ENCODE assay signal across 8 cellular contexts in genomic region chrX:47556045-47556623, GRCh38. TPM values are rescaled to one million over a fixed set of nuclear protein-coding genes. Genes with fewer than 3 reads are reported as not detected.
A peak's percentile ranks its signal among the peaks of the same experiment; 100 is the strongest.
DNase-seq lines count a peak whose midpoint lies in the region; ATAC-seq and TF ChIP-seq lines count a peak whose summit lies in the region.

No MANE protein-coding gene starts in this region.

- no peaks in the 10 kb centered on the region for H3K36me3 ChIP-seq in HUES64 (ENCODE audit: insufficient read depth, low read length)
- no peaks in the 10 kb centered on the region for H3K36me3 ChIP-seq in RWPE2 (ENCODE audit: low read depth)
- no peaks in the 10 kb centered on the region for H3K36me3 ChIP-seq in suprapubic skin

- TF ChIP-seq CTCF in RWPE2 (IDR thresholded peaks at IDR 0.05; ENCODE audit: poor library complexity, severe bottlenecking) (no peak), suprapubic skin (IDR thresholded peaks at IDR 0.05) (no peak)

- DNase-seq in DMS114 treated with DMSO at 0.1 percent for 48 hours (lab: John Stamatoyannopoulos, UW; ENCODE audit: unreplicated experiment) = peak; percentile 82
- peak; percentile 90 for DNase-seq in RWPE2 (ENCODE audit: low spot score)
- peak; percentile 95 for DNase-seq in globus pallidus (ENCODE audit: low spot score)
- peak; percentile 85 for DNase-seq in occipital lobe (lab: John Stamatoyannopoulos, UW)
- peak; percentile 93 to 94 for DNase-seq in suprapubic skin (ENCODE audit: low spot score in 2 of 2)

- H3K9me3 ChIP-seq in HUES64 (ENCODE audit: insufficient read depth, low read depth, low read length) (no peaks in the 10 kb centered on the region), RWPE2 (ENCODE audit: severe bottlenecking) (no peaks in the 10 kb centered on the region), suprapubic skin (no peaks in the 10 kb centered on the region)

- peak; percentile 84 for ATAC-seq in GM21526 (IDR thresholded peaks at IDR 0.05; ENCODE audit: low FRiP score, unreplicated experiment)
- peak; percentile 99 for ATAC-seq in RWPE2 (ENCODE audit: low read depth)

- peaks cover 23% of the 10 kb centered on the region for H3K4me1 Mint-ChIP-seq in activated naive CD4-positive, alpha-beta T cell treated with anti-CD3 and anti-CD28 coated beads, Interleukin-2, amount 50 U/mL, for 24 hours

- H3K36me3 Mint-ChIP-seq in activated naive CD4-positive, alpha-beta T cell treated with anti-CD3 and anti-CD28 coated beads, Interleukin-2, amount 50 U/mL, for 24 hours = no peaks in the 10 kb centered on the region

- H3K9me3 Mint-ChIP-seq in activated naive CD4-positive, alpha-beta T cell treated with anti-CD3 and anti-CD28 coated beads, Interleukin-2, amount 50 U/mL, for 24 hours = no peaks in the 10 kb centered on the region

- H3K4me1 ChIP-seq in HUES64 (ENCODE audit: insufficient read depth, low read length) = 0 out of 2 replicates have a peak, but pooled peaks cover 7% of the 10 kb centered on the region
- H3K4me1 ChIP-seq in RWPE2 (ENCODE audit: insufficient read depth, poor library complexity, severe bottlenecking) = no peaks in the 10 kb centered on the region
- peaks cover 3% of the 10 kb centered on the region for H3K4me1 ChIP-seq in suprapubic skin

- peak overlapping the region; percentile 99 for H3K27ac Mint-ChIP-seq in activated naive CD4-positive, alpha-beta T cell treated with anti-CD3 and anti-CD28 coated beads, Interleukin-2, amount 50 U/mL, for 24 hours

- H3K27ac ChIP-seq in HUES64 (ENCODE audit: low read depth, low read length) (peak overlapping the region; percentile 77), RWPE2 (ENCODE audit: poor library complexity, severe bottlenecking) (peak overlapping the region; percentile 29), suprapubic skin (peak overlapping the region; percentile 86)

- no peaks in the 10 kb centered on the region for H3K27me3 Mint-ChIP-seq in activated naive CD4-positive, alpha-beta T cell treated with anti-CD3 and anti-CD28 coated beads, Interleukin-2, amount 50 U/mL, for 24 hours

- peak overlapping the region; percentile 70 for H3K4me3 ChIP-seq in HUES64 (ENCODE audit: low read length)
- peak overlapping the region; percentile 51 for H3K4me3 ChIP-seq in RWPE2 (ENCODE audit: severe bottlenecking)
- H3K4me3 ChIP-seq in suprapubic skin = peak overlapping the region; percentile 51

- H3K4me3 Mint-ChIP-seq in activated naive CD4-positive, alpha-beta T cell treated with anti-CD3 and anti-CD28 coated beads, Interleukin-2, amount 50 U/mL, for 24 hours = peak overlapping the region; percentile 87

- 3% methylated on average over 20 of the region's 20 CpGs for WGBS in HUES64
- WGBS in suprapubic skin = 37% methylated on average over 20 of the region's 20 CpGs

- H3K27me3 ChIP-seq in HUES64 (ENCODE audit: insufficient read depth, low read length) (no peaks in the 10 kb centered on the region), RWPE2 (ENCODE audit: insufficient read depth, poor library complexity, severe bottlenecking) (no peaks in the 10 kb centered on the region), suprapubic skin (no peaks in the 10 kb centered on the region)

- TF ChIP-seq EP300 in suprapubic skin (IDR thresholded peaks at IDR 0.05) = no peak

- peak in 1 of 2 donors; percentile 34 for TF ChIP-seq POLR2A in suprapubic skin (IDR thresholded peaks at IDR 0.05)

- H3K9ac ChIP-seq in HUES64 (ENCODE audit: low read depth, low read length) = peak overlapping the region; percentile 76

RNA-seq across cellular contexts. Expression of gene ARAF, which starts 4.9 kb away (rescaled TPM):
- polyA plus RNA-seq in HUES64 (2013, experiment 1 of 2) = 29.4 TPM
- 25.7 TPM for polyA plus RNA-seq in HUES64 (2013, experiment 2 of 2)
- total RNA-seq in occipital lobe = 7.3 TPM
- 10 to 100 TPM; 32.4 to 60.0 (median 42.2) TPM for total RNA-seq in suprapubic skin

RNA-seq across cellular contexts. Expression of gene TIMP1, which starts 26.1 kb away (rescaled TPM):
- 50.8 TPM for polyA plus RNA-seq in HUES64 (2013, experiment 1 of 2)
- polyA plus RNA-seq in HUES64 (2013, experiment 2 of 2) = 62.1 TPM
- total RNA-seq in occipital lobe = 3.9 TPM
- 10 to 100 TPM; 37.7 to 94.2 (median 69.2) TPM for total RNA-seq in suprapubic skin

Comparison
In these comparisons a context has a peak if more than half of its experiments do, and no peak if none do; other contexts are left out.
1. Peak in every context shown above with its lines: DNase-seq, ATAC-seq, H3K4me3 ChIP-seq and H3K27ac ChIP-seq.
2. H3K27ac ChIP-seq: peak in every context shown above with its lines; median percentile 86 in suprapubic skin; 77 in HUES64; 29 in RWPE2.